In genomic region chr3:10344147-10344943, GRCh38 we compare ENCODE assay signal across 8 cellular contexts. TPM values are rescaled to one million over a fixed set of nuclear protein-coding genes. Genes with fewer than 3 reads are reported as not detected.
DNase-seq lines count a peak whose midpoint lies in the region; ATAC-seq, FAIRE-seq and TF ChIP-seq lines count a peak whose summit lies in the region.

No MANE protein-coding gene starts in this region.

- CTCF ChIA-PET in RWPE1 (lab: Yijun Ruan, JAX) = interaction anchor here (0.6 to 1.0 kb wide), 6 partner anchors 12 to 396 kb away, joined by 3 to 5 read pairs (median 3); partner anchors contain the start of gene SEC13

- peak; percentile 42 for DNase-seq in AG10803 (ENCODE audit: low read depth)
- peak; percentile 79 for DNase-seq in GM19239 (ENCODE audit: insufficient read length, low spot score)
- peak; percentile 32 for DNase-seq in RWPE1 (ENCODE audit: low spot score)
- peak; percentile 61 for DNase-seq in activated naive CD4-positive, alpha-beta T cell treated with Interleukin-2 at 50 U/mL for 16 hours
- DNase-seq in glomerular visceral epithelial cell (ENCODE audit: extremely low spot score) = peak; percentile 23
- DNase-seq in sciatic nerve (ENCODE audit: low spot score) = no peak
- DNase-seq in occipital lobe (lab: John Stamatoyannopoulos, UW) = no peak

- ATAC-seq in sciatic nerve = peak; percentile 37
- ATAC-seq in GM21381 (IDR thresholded peaks at IDR 0.05; ENCODE audit: unreplicated experiment) = no peak

- TF ChIP-seq CTCF in AG10803 (conservative IDR thresholded peaks at IDR 0.05; ENCODE audit: low read length) (peak; percentile 94), RWPE1 (conservative IDR thresholded peaks at IDR 0.05; ENCODE audit: low read depth) (peak; percentile 96)

- H3K4me3 ChIP-seq in AG10803 (ENCODE audit: low read length) = no peak overlapping the region

- FAIRE-seq in GM19239 (lab: Jason Lieb, UNC) = peak; percentile 80

- H3K27ac ChIP-seq in RWPE1 = no peak overlapping the region

- POLR2A ChIA-PET in RWPE1 (lab: Yijun Ruan, JAX; ENCODE audit: low non-redundant PET) = no interaction called here

- intact Hi-C loops in sciatic nerve (cut with DNase I) = loop anchor here (5.0 kb wide), 1 partner anchor 393 kb away; no protein-coding TSS in a partner anchor

RNA-seq across cellular contexts. Expression of gene SEC13, which starts 23.4 kb away (rescaled TPM):
- 65.4 TPM for total RNA-seq in sciatic nerve
- total RNA-seq in occipital lobe = 56.3 TPM

RNA-seq across cellular contexts. Expression of gene GHRL, which starts 51.6 kb away (rescaled TPM):
- total RNA-seq in sciatic nerve (2.1 TPM), occipital lobe (not detected)

Comparison
In these comparisons a context has a peak if more than half of its experiments do, and no peak if none do; other contexts are left out.
1. DNase-seq: peak in AG10803 (single experiment), GM19239 (single experiment), RWPE1 (single experiment), activated naive CD4-positive, alpha-beta T cell treated with Interleukin-2 at 50 U/mL for 16 hours (single experiment) and glomerular visceral epithelial cell (single experiment); none in sciatic nerve (single experiment) and occipital lobe (single experiment).